In genomic region chr6:15776458-15776980, GRCh38 we compare ENCODE assay signal across 13 cellular contexts.
DNase-seq lines count a peak whose midpoint lies in the region; ATAC-seq lines count a peak whose summit lies in the region.
"Had no signal": no experiment of that assay in that cellular context is flagged by ENCODE, and none has a peak within 500 bp of the region (broad histone marks: within the 10 kb centered on the region; RNA-seq: fewer than 3 reads in every experiment).

No MANE protein-coding gene starts in this region.

- intact Hi-C loops in activated T-helper 2 cell treated with anti-CD3 and anti-CD28 coated beads, Interferon-gamma antibody, Interleukin-2, Interleukin-4, amounts not matched to agents 10 μg/mL and 5 μg/mL and 100 μg/mL, durations not matched to agents 14 hours and 24 hours and 36 hours (cut with micrococcal nuclease): loop anchor here (1.0 to 10.0 kb wide), 14 partner anchors 41 to 918 kb away; no protein-coding TSS in a partner anchor

- peak overlapping the region; percentile 96 for H3K27ac Mint-ChIP-seq in activated T-helper 2 cell treated with anti-CD3 and anti-CD28 coated beads, Interferon-gamma antibody, Interleukin-2, Interleukin-4, amounts not matched to agents 10 μg/mL and 5 μg/mL and 100 μg/mL, durations not matched to agents 14 hours and 24 hours and 36 hours
- peak overlapping the region; percentile 80 for H3K27ac Mint-ChIP-seq in stimulated activated effector memory CD8-positive, alpha-beta T cell treated with anti-CD3 and anti-CD28 coated beads, Interleukin-12 subunit alpha, Interleukin-12 subunit beta, amount 100 ng/mL, for 72 hours

- DNase-seq in activated T-cell treated with anti-CD3 and anti-CD28 coated beads for 24 hours (ENCODE audit: low read depth): peak; percentile 21
- DNase-seq in activated T-cell treated with anti-CD3 and anti-CD28 coated beads, Interleukin-2, amount 50 U/mL, for 1 hour: no peak
- peak; percentile 33 for DNase-seq in activated T-helper 2 cell treated with anti-CD3 and anti-CD28 coated beads, Interferon-gamma antibody, Interleukin-2, Interleukin-4, amounts not matched to agents 10 μg/mL and 5 μg/mL and 100 μg/mL, durations not matched to agents 14 hours and 24 hours and 36 hours (ENCODE audit: low spot score)
- peak; percentile 13 to 69 for DNase-seq in stimulated activated effector memory CD8-positive, alpha-beta T cell treated with anti-CD3 and anti-CD28 coated beads, Interleukin-12 subunit alpha, Interleukin-12 subunit beta, amount 100 ng/mL, for 72 hours (ENCODE audit: low spot score in 2 of 2)
- DNase-seq in NCI-H526 treated with DMSO at 0.1 percent for 48 hours (lab: John Stamatoyannopoulos, UW): no peak
- no peak for DNase-seq in NCI-H345 (lab: John Stamatoyannopoulos, UW)
- DNase-seq in NCI-H2029 (lab: John Stamatoyannopoulos, UW): no peak
- DNase-seq: activated gamma-delta T cell, Karpas-422, NCI-H2171 treated with DMSO at 0.1 percent for 48 hours, right cardiac atrium had no signal

- peak overlapping the region; percentile 70 for H3K4me3 Mint-ChIP-seq in activated T-helper 2 cell treated with anti-CD3 and anti-CD28 coated beads, Interferon-gamma antibody, Interleukin-2, Interleukin-4, amounts not matched to agents 10 μg/mL and 5 μg/mL and 100 μg/mL, durations not matched to agents 14 hours and 24 hours and 36 hours (ENCODE audit: low read depth)
- peak overlapping the region; percentile 16 for H3K4me3 Mint-ChIP-seq in stimulated activated effector memory CD8-positive, alpha-beta T cell treated with anti-CD3 and anti-CD28 coated beads, Interleukin-12 subunit alpha, Interleukin-12 subunit beta, amount 100 ng/mL, for 72 hours

- peaks cover 10% of the 10 kb centered on the region for H3K9me3 Mint-ChIP-seq in activated T-helper 2 cell treated with anti-CD3 and anti-CD28 coated beads, Interferon-gamma antibody, Interleukin-2, Interleukin-4, amounts not matched to agents 10 μg/mL and 5 μg/mL and 100 μg/mL, durations not matched to agents 14 hours and 24 hours and 36 hours
- no peaks in the 10 kb centered on the region for H3K9me3 Mint-ChIP-seq in stimulated activated effector memory CD8-positive, alpha-beta T cell treated with anti-CD3 and anti-CD28 coated beads, Interleukin-12 subunit alpha, Interleukin-12 subunit beta, amount 100 ng/mL, for 72 hours

- peak; percentile 83 for ATAC-seq in HG02852 (IDR thresholded peaks at IDR 0.05; ENCODE audit: unreplicated experiment)
- ATAC-seq in stimulated activated effector memory CD8-positive, alpha-beta T cell treated with anti-CD3 and anti-CD28 coated beads, Interleukin-12 subunit alpha, Interleukin-12 subunit beta, amount 100 ng/mL, for 72 hours: peak; percentile 94
- ATAC-seq: Panc1, right cardiac atrium had no signal

- H3K27me3 Mint-ChIP-seq in activated T-helper 2 cell treated with anti-CD3 and anti-CD28 coated beads, Interferon-gamma antibody, Interleukin-2, Interleukin-4, amounts not matched to agents 10 μg/mL and 5 μg/mL and 100 μg/mL, durations not matched to agents 14 hours and 24 hours and 36 hours (ENCODE audit: low read depth): no peaks in the 10 kb centered on the region

- peaks cover 77% of the 10 kb centered on the region for H3K4me1 Mint-ChIP-seq in activated T-helper 2 cell treated with anti-CD3 and anti-CD28 coated beads, Interferon-gamma antibody, Interleukin-2, Interleukin-4, amounts not matched to agents 10 μg/mL and 5 μg/mL and 100 μg/mL, durations not matched to agents 14 hours and 24 hours and 36 hours (ENCODE audit: low read depth)
- H3K4me1 Mint-ChIP-seq in stimulated activated effector memory CD8-positive, alpha-beta T cell treated with anti-CD3 and anti-CD28 coated beads, Interleukin-12 subunit alpha, Interleukin-12 subunit beta, amount 100 ng/mL, for 72 hours: peaks cover 25% of the 10 kb centered on the region

- peaks cover 23% of the 10 kb centered on the region for H3K36me3 Mint-ChIP-seq in activated T-helper 2 cell treated with anti-CD3 and anti-CD28 coated beads, Interferon-gamma antibody, Interleukin-2, Interleukin-4, amounts not matched to agents 10 μg/mL and 5 μg/mL and 100 μg/mL, durations not matched to agents 14 hours and 24 hours and 36 hours (ENCODE audit: low read depth)
- H3K36me3 Mint-ChIP-seq in stimulated activated effector memory CD8-positive, alpha-beta T cell treated with anti-CD3 and anti-CD28 coated beads, Interleukin-12 subunit alpha, Interleukin-12 subunit beta, amount 100 ng/mL, for 72 hours: no peaks in the 10 kb centered on the region

Comparison
In these comparisons a context has a peak if more than half of its experiments do, and no peak if none do; other contexts are left out.
1. DNase-seq: peak in activated T-cell treated with anti-CD3 and anti-CD28 coated beads for 24 hours (single experiment), activated T-helper 2 cell treated with anti-CD3 and anti-CD28 coated beads, Interferon-gamma antibody, Interleukin-2, Interleukin-4, amounts not matched to agents 10 μg/mL and 5 μg/mL and 100 μg/mL, durations not matched to agents 14 hours and 24 hours and 36 hours (single experiment) and stimulated activated effector memory CD8-positive, alpha-beta T cell treated with anti-CD3 and anti-CD28 coated beads, Interleukin-12 subunit alpha, Interleukin-12 subunit beta, amount 100 ng/mL, for 72 hours (2 of 2); none in activated T-cell treated with anti-CD3 and anti-CD28 coated beads, Interleukin-2, amount 50 U/mL, for 1 hour (single experiment), NCI-H526 treated with DMSO at 0.1 percent for 48 hours (single experiment), NCI-H345 (single experiment) and NCI-H2029 (single experiment).